1 cellular context compared by ENCODE assay signal in the genomic region with DNA sequence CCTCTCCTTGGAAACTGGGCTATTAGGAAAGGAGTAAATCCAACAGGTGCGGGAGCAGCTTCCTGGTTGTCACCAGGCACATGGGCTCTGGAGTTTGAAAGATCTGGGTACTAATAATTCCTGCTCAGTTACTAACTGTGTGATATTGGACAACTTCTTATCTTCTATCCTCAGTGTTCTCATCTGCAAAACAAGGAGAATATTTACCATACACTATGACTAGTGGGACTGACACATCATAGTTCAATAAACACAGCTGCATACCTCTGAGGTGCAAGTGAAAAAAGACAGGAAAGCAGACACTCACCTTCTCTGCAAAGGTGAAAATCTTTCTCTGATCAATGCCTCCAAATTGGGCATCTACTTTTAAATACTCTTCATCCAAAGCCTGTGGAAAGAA.
TF ChIP-seq lines count a peak whose summit lies in the region.

No MANE protein-coding gene starts in this region.

TF ChIP-seq in SK-N-SH, 30 proteins besides CTCF, POLR2A, EP300 and RAD21 (continued from another document):
- TF ChIP-seq YY1 (IDR thresholded peaks at IDR 0.05; ENCODE audit: low read depth) (no peak), MAX (IDR thresholded peaks at IDR 0.05; ENCODE audit: low read depth) (no peak), JUND (IDR thresholded peaks at IDR 0.05) (no peak), GATA2 (CRISPR knock-in tag; IDR thresholded peaks at IDR 0.05) (no peak), SMC3 (IDR thresholded peaks at IDR 0.05; ENCODE audit: low read depth, low read length) (no peak), RCOR1 (IDR thresholded peaks at IDR 0.05; ENCODE audit: low read length) (no peak), CHD2 (IDR thresholded peaks at IDR 0.05; ENCODE audit: low read length, partially characterized antibody) (no peak), NRF1 (IDR thresholded peaks at IDR 0.05; ENCODE audit: low read depth, low read length) (no peak), EZH2phosphoT487 (IDR thresholded peaks at IDR 0.05; ENCODE audit: borderline replicate concordance, low read depth) (no peak), FOXM1 (IDR thresholded peaks at IDR 0.05; ENCODE audit: low read depth) (no peak), TAF1 (IDR thresholded peaks at IDR 0.05; ENCODE audit: borderline replicate concordance, low read depth, low read length) (no peak)
TF ChIP-seq in SK-N-SH: peak in this region for 0.
